In genomic region chr1:26799479-26800133, GRCh38 we compare ENCODE assay signal across 8 cellular contexts. TPM values are rescaled to one million over a fixed set of nuclear protein-coding genes. Genes with fewer than 3 reads are reported as not detected.
DNase-seq lines count a peak whose midpoint lies in the region; ATAC-seq and TF ChIP-seq lines count a peak whose summit lies in the region.

No MANE protein-coding gene starts in this region.

- H3K36me3 ChIP-seq in Peyer's patch (peaks cover 0 to 8% (median 0%) of the 10 kb centered on the region in 3 donors), thoracic aorta (peaks cover 10% of the 10 kb centered on the region)

- ATAC-seq in left lobe of liver (peak; percentile 92), thoracic aorta (ENCODE audit: insufficient number of reproducible peaks, low FRiP score, low read depth) (peak; percentile 54), GM18505 (IDR thresholded peaks at IDR 0.05; ENCODE audit: unreplicated experiment) (no peak), GM21786 (IDR thresholded peaks at IDR 0.05; ENCODE audit: unreplicated experiment) (no peak)

- H3K9me3 ChIP-seq in Peyer's patch, result no peaks in the 10 kb centered on the region
- no peaks in the 10 kb centered on the region for H3K9me3 ChIP-seq in thoracic aorta

- peak; percentile 73 for DNase-seq in GM04504 (ENCODE audit: low read depth)
- DNase-seq in Peyer's patch, result no peak
- peak in 44 of 61 donors; percentile 7 to 95 (median 39) for DNase-seq in caudate nucleus (lab: John Stamatoyannopoulos, UW)
- peak; percentile 93 for DNase-seq in left lobe of liver (ENCODE audit: low spot score)
- no peak for DNase-seq in thoracic aorta (ENCODE audit: low spot score)
- no peak for DNase-seq in stimulated activated naive CD4-positive, alpha-beta T cell treated with Interleukin-2 at 50 U/mL for 16 hours (lab: John Stamatoyannopoulos, UW)

- TF ChIP-seq POLR2A in Peyer's patch (IDR thresholded peaks at IDR 0.05) (no peak), GM18505 (IDR thresholded peaks at IDR 0.05; ENCODE audit: borderline replicate concordance, extremely low read depth, insufficient read depth, insufficient read length) (no peak)

- H3K27me3 ChIP-seq in Peyer's patch, result no peaks in the 10 kb centered on the region
- no peaks in the 10 kb centered on the region for H3K27me3 ChIP-seq in thoracic aorta (replicated peaks; ENCODE audit: insufficient read depth)

- TF ChIP-seq CTCF in Peyer's patch (IDR thresholded peaks at IDR 0.05), result no peak
- TF ChIP-seq CTCF in thoracic aorta (IDR thresholded peaks at IDR 0.05), result no peak

- H3K4me1 ChIP-seq in Peyer's patch (peaks cover 0 to 10% (median 0%) of the 10 kb centered on the region in 4 donors), thoracic aorta (ENCODE audit: control insufficient read depth in 1 of 2, low read depth in 2 of 2) (peaks cover 6 to 18% of the 10 kb centered on the region in 2 donors)

- H3K27ac ChIP-seq in Peyer's patch (peak overlapping the region; percentile 37 to 72 (median 42)), caudate nucleus (ENCODE audit: low read depth, low read length) (peak overlapping the region; percentile 68), thoracic aorta (peak overlapping the region; percentile 25 to 55)

- H3K4me3 ChIP-seq in Peyer's patch, result peak overlapping the region in 1 of 4 donors; percentile 13
- no peak overlapping the region for H3K4me3 ChIP-seq in thoracic aorta

RNA-seq across cellular contexts. Expression of gene PIGV, which starts 11.9 kb away (rescaled TPM):
- 10 to 100 TPM in 3 of 4 donors, 1 to 10 TPM in 1; 9.9 to 24.5 (median 18.1) TPM for total RNA-seq in Peyer's patch
- total RNA-seq in left lobe of liver, result 30.8 TPM
- total RNA-seq in thoracic aorta, result 10 to 100 TPM; 13.5 to 22.9 TPM

RNA-seq across cellular contexts. Expression of gene ZDHHC18, which starts 26.9 kb away (rescaled TPM):
- total RNA-seq in Peyer's patch (10 to 100 TPM; 12.4 to 40.3 (median 29.0) TPM), left lobe of liver (10.3 TPM), thoracic aorta (10 to 100 TPM; 13.3 to 29.9 TPM)

Comparison
In these comparisons a context has a peak if more than half of its experiments do, and no peak if none do; other contexts are left out.
1. DNase-seq: peak in GM04504 (single experiment), caudate nucleus (44 of 61) and left lobe of liver (single experiment); none in Peyer's patch (0 of 3), thoracic aorta (single experiment) and stimulated activated naive CD4-positive, alpha-beta T cell treated with Interleukin-2 at 50 U/mL for 16 hours (single experiment).
2. ATAC-seq: peak in left lobe of liver (single experiment) and thoracic aorta (single experiment); none in GM18505 (single experiment) and GM21786 (single experiment).
3. Peak in every context shown above with its lines, with median percentiles within 50 percentile points of each other: H3K27ac ChIP-seq.